ENCODE assay signal across 8 cellular contexts in genomic region chr1:11262171-11263049, GRCh38. TPM values are rescaled to one million over a fixed set of nuclear protein-coding genes. Genes with fewer than 3 reads are reported as not detected.
DNase-seq lines count a peak whose midpoint lies in the region; ATAC-seq and TF ChIP-seq lines count a peak whose summit lies in the region.

MTOR (minus strand) TSS chr1:11262551; CDS start chr1:11259409, 3,142 bp downstream.

- H3K4me1 Mint-ChIP-seq in activated naive CD4-positive, alpha-beta T cell treated with anti-CD3 and anti-CD28 coated beads, Interleukin-2, amount 50 U/mL, for 24 hours = peaks cover 25% of the 10 kb centered on the region

- peak within 1 kb of the TSS; percentile 85 for H3K4me3 ChIP-seq in suprapubic skin

- H3K9me3 Mint-ChIP-seq in activated naive CD4-positive, alpha-beta T cell treated with anti-CD3 and anti-CD28 coated beads, Interleukin-2, amount 50 U/mL, for 24 hours = no peaks in the 10 kb centered on the region

- no peak for TF ChIP-seq EP300 in suprapubic skin (IDR thresholded peaks at IDR 0.05)

- H3K27me3 Mint-ChIP-seq in activated naive CD4-positive, alpha-beta T cell treated with anti-CD3 and anti-CD28 coated beads, Interleukin-2, amount 50 U/mL, for 24 hours = no peaks in the 10 kb centered on the region

- peaks cover 2% of the 10 kb centered on the region for H3K36me3 Mint-ChIP-seq in activated naive CD4-positive, alpha-beta T cell treated with anti-CD3 and anti-CD28 coated beads, Interleukin-2, amount 50 U/mL, for 24 hours

- under 1% methylated on average over 43 of the region's 60 CpGs for WGBS in suprapubic skin

- H3K9me3 ChIP-seq in suprapubic skin = no peaks in the 10 kb centered on the region

- peaks cover 20% of the 10 kb centered on the region for H3K4me1 ChIP-seq in suprapubic skin

- ATAC-seq in HG02588 (IDR thresholded peaks at IDR 0.05; ENCODE audit: unreplicated experiment) (peak; percentile 96), SK-N-SH treated with all-trans-retinoic acid at 6 μM for 48 hours (peak; percentile 99)

- peaks cover 23% of the 10 kb centered on the region for H3K36me3 ChIP-seq in suprapubic skin

- DNase-seq in GM10266 (ENCODE audit: extremely low spot score) (peak; percentile 98), NCI-H1092 (lab: John Stamatoyannopoulos, UW) (peak; percentile 100), globus pallidus (ENCODE audit: low spot score) (peak; percentile 100), nucleus accumbens (lab: John Stamatoyannopoulos, UW) (peak; percentile 60 to 100 (median 98)), suprapubic skin (ENCODE audit: low spot score in 2 of 2) (peak; percentile 99)

- no peaks in the 10 kb centered on the region for H3K27me3 ChIP-seq in suprapubic skin

- H3K27ac ChIP-seq in suprapubic skin = peak within 1 kb of the TSS; percentile 66

- peak within 1 kb of the TSS; percentile 98 for H3K4me3 Mint-ChIP-seq in activated naive CD4-positive, alpha-beta T cell treated with anti-CD3 and anti-CD28 coated beads, Interleukin-2, amount 50 U/mL, for 24 hours

- H3K27ac Mint-ChIP-seq in activated naive CD4-positive, alpha-beta T cell treated with anti-CD3 and anti-CD28 coated beads, Interleukin-2, amount 50 U/mL, for 24 hours = peak within 1 kb of the TSS; percentile 96

- peak in 1 of 2 donors; percentile 45 for TF ChIP-seq POLR2A in suprapubic skin (IDR thresholded peaks at IDR 0.05)

- TF ChIP-seq CTCF in GM10266 (IDR thresholded peaks at IDR 0.05; ENCODE audit: control insufficient read depth, insufficient read depth, low read depth, missing control alignments) = peak; percentile 19
- TF ChIP-seq CTCF in suprapubic skin (IDR thresholded peaks at IDR 0.05) = no peak

TF ChIP-seq in SK-N-SH treated with all-trans-retinoic acid at 6 μM for 48 hours, 23 proteins besides CTCF, POLR2A, EP300 and RAD21:
- TF ChIP-seq OSR1 (CRISPR knock-in tag; IDR thresholded peaks at IDR 0.05) (no peak), TCF4 (CRISPR knock-in tag; IDR thresholded peaks at IDR 0.05; ENCODE audit: borderline replicate concordance) (no peak), ZFP3 (CRISPR knock-in tag; IDR thresholded peaks at IDR 0.05) (no peak), CSDC2 (CRISPR knock-in tag; IDR thresholded peaks at IDR 0.05) (no peak), ESRRG (CRISPR knock-in tag; IDR thresholded peaks at IDR 0.05) (no peak), ZNF70 (CRISPR knock-in tag; IDR thresholded peaks at IDR 0.05) (no peak), PATZ1 (CRISPR knock-in tag; IDR thresholded peaks at IDR 0.05; ENCODE audit: borderline replicate concordance) (no peak), BACH2 (CRISPR knock-in tag; IDR thresholded peaks at IDR 0.05; ENCODE audit: borderline replicate concordance) (no peak), ZNF565 (CRISPR knock-in tag; conservative IDR thresholded peaks at IDR 0.05; ENCODE audit: low read depth) (no peak), ZFP30 (CRISPR knock-in tag; IDR thresholded peaks at IDR 0.05) (no peak), SNAI2 (CRISPR knock-in tag; IDR thresholded peaks at IDR 0.05) (no peak), RARB (CRISPR knock-in tag; IDR thresholded peaks at IDR 0.05) (no peak), TOX (CRISPR knock-in tag; IDR thresholded peaks at IDR 0.05; ENCODE audit: borderline replicate concordance) (no peak), ZC3H10 (CRISPR knock-in tag; IDR thresholded peaks at IDR 0.05) (no peak), CREB5 (CRISPR knock-in tag; IDR thresholded peaks at IDR 0.05; ENCODE audit: low read depth) (no peak), ARNTL (CRISPR knock-in tag; IDR thresholded peaks at IDR 0.05; ENCODE audit: borderline replicate concordance, low read depth) (no peak), POU6F1 (CRISPR knock-in tag; IDR thresholded peaks at IDR 0.05; ENCODE audit: borderline replicate concordance, low read depth) (no peak), ZNF8 (CRISPR knock-in tag; IDR thresholded peaks at IDR 0.05) (no peak), CSRNP3 (CRISPR knock-in tag; IDR thresholded peaks at IDR 0.05) (no peak), ISL1 (CRISPR knock-in tag; IDR thresholded peaks at IDR 0.05) (no peak)

RNA-seq across cellular contexts. Expression of gene MTOR, which starts in this region (rescaled TPM):
- 10 to 100 TPM; 32.9 to 43.7 (median 39.3) TPM for total RNA-seq in suprapubic skin

Comparison
In these comparisons a context has a peak if more than half of its experiments do, and no peak if none do; other contexts are left out.
1. Peak in every context shown above with its lines: DNase-seq, ATAC-seq, H3K4me3 ChIP-seq and H3K27ac ChIP-seq.